In the genomic region with DNA sequence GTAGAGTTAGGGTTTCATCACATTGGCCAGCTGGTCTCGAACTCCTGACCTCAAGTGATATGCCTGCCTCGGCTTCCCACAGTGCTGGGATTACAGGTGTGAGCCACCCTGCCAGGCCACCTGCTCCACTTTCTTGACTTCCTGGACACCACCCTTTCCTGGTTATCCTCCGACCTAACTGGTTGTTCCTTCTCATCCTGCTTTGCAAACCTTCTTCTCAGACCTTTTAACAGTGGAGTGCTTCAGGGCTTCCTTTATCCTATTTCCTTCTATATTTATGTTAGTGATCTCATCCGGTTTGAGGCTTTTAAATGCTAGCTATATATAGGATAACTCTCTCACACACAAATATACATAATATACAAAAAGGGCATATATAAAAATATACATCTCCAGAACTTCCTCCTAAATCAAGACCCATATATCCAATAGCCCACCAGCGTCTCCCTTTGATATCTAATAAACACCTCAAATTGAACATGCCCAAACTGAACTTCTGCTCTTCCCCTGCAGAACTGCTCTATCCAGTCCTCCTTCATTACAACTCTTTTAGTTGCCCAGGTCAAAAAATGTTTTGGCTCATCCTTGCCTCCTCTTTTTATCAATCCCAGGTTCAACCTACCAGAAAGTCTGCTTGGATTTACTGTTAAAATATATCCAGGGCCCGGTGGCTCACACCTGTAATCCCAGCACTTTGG, we compare ENCODE assay signal across 18 cellular contexts.
"Had no signal": no experiment of that assay in that cellular context is flagged by ENCODE, and none has a peak within 500 bp of the region (broad histone marks: within the 10 kb centered on the region; RNA-seq: fewer than 3 reads in every experiment).

No MANE protein-coding gene starts in this region.

- H3K9me3 ChIP-seq: heart left ventricle, thyroid gland had no signal

- H3K27me3 ChIP-seq: brain microvascular endothelial cell, dorsolateral prefrontal cortex, heart left ventricle, thyroid gland had no signal

- ATAC-seq: activated T-cell treated with anti-CD3 and anti-CD28 coated beads, Interleukin-2, amount 50 U/mL, for 4 hours; effector memory CD8-positive, alpha-beta T cell; heart left ventricle; left cardiac atrium; SK-N-SH treated with all-trans-retinoic acid at 6 μM for 48 hours had no signal

- H3K36me3 ChIP-seq: brain microvascular endothelial cell, heart left ventricle, thyroid gland, WERI-Rb-1 had no signal

- DNase-seq: activated CD4-positive, alpha-beta T cell treated with anti-CD3 and anti-CD28 coated beads, Interleukin-2, amount 50 U/mL, for 1 hour; activated CD4-positive, CD25-positive, alpha-beta regulatory T cell treated with anti-CD3 and anti-CD28 coated beads, Interleukin-2, amount 50 U/mL, for 72 hours; activated CD8-positive, alpha-beta memory T cell treated with anti-CD3 and anti-CD28 coated beads for 24 hours; activated CD8-positive, alpha-beta memory T cell treated with anti-CD3 and anti-CD28 coated beads, Interleukin-2, amount 50 U/mL, for 4 hours; activated naive CD4-positive, alpha-beta T cell treated with anti-CD3 and anti-CD28 coated beads for 36 hours; activated T-cell treated with anti-CD3 and anti-CD28 coated beads, Interleukin-2, amount 50 U/mL, for 4 hours; brain microvascular endothelial cell; central memory CD4-positive, alpha-beta T cell; dorsolateral prefrontal cortex; effector memory CD8-positive, alpha-beta T cell; heart left ventricle; islet precursor cell; left cardiac atrium; stimulated activated CD4-positive, alpha-beta T cell treated with anti-CD3 and anti-CD28 coated beads, Interleukin-4, amount 100 ng/mL, for 1 hour; stimulated activated naive CD4-positive, alpha-beta T cell treated with Interleukin-2 at 50 U/mL for 16 hours; thyroid gland; WERI-Rb-1 had no signal

- H3K4me3 ChIP-seq: dorsolateral prefrontal cortex, heart left ventricle, thyroid gland had no signal

- H3K27ac ChIP-seq: brain microvascular endothelial cell, dorsolateral prefrontal cortex, heart left ventricle, thyroid gland, WERI-Rb-1 had no signal
